30 cellular contexts compared by ENCODE assay signal in genomic region chr2:95001117-95001551, GRCh38. TPM values are rescaled to one million over a fixed set of nuclear protein-coding genes. Genes with fewer than 3 reads are reported as not detected.
"Had no signal": no experiment of that assay in that cellular context is flagged by ENCODE, and none has a peak within 500 bp of the region (broad histone marks: within the 10 kb centered on the region; RNA-seq: fewer than 3 reads in every experiment).

No MANE protein-coding gene starts in this region.

- H3K4me3 ChIP-seq: body of pancreas, left lung, pancreas, skin epidermis, stomach, vagina had no signal

- H3K36me3 ChIP-seq: left lung, pancreas, stomach, vagina had no signal

- H3K4me1 Mint-ChIP-seq: activated B cell treated with CpG ODN at 0.5 μM for 24 hours; activated CD4-positive, alpha-beta T cell treated with anti-CD3 and anti-CD28 coated beads for 36 hours; immature natural killer cell; stimulated activated memory B cell treated with anti-CD40 and anti-IgM and Interleukin-4, amounts not matched to agents 10 μg/mL and 1 μg/mL and 100 μg/mL, for 72 hours had no signal

- H3K4me1 ChIP-seq: foreskin keratinocyte, left lung, pancreas, vagina had no signal

- H3K9me3 Mint-ChIP-seq: activated B cell treated with CpG ODN at 0.5 μM for 24 hours; activated CD4-positive, alpha-beta memory T cell treated with anti-CD3 and anti-CD28 coated beads for 36 hours; activated naive CD4-positive, alpha-beta T cell treated with anti-CD3 and anti-CD28 coated beads, Interleukin-2, amount 50 U/mL, for 24 hours; activated T-cell treated with anti-CD3 and anti-CD28 coated beads, Interleukin-2, amount 50 U/mL, for 72 hours; naive thymus-derived CD8-positive, alpha-beta T cell; stimulated activated memory B cell treated with anti-CD40 and anti-IgM and Interleukin-4, amounts not matched to agents 10 μg/mL and 1 μg/mL and 100 μg/mL, for 72 hours; T-helper 1 cell treated with Interleukin-12 subunit alpha and Interleukin-12 subunit beta and Interleukin-4 antibody, amounts not matched to agents 30 μg/mL and 1 μg/mL, for 36 hours had no signal

- H3K27ac ChIP-seq: body of pancreas, foreskin keratinocyte, left lung, pancreas, skin epidermis, stomach, vagina had no signal

- H3K36me3 Mint-ChIP-seq: activated CD4-positive, alpha-beta memory T cell treated with anti-CD3 and anti-CD28 coated beads for 36 hours; activated naive CD4-positive, alpha-beta T cell treated with anti-CD3 and anti-CD28 coated beads, Interleukin-2, amount 50 U/mL, for 24 hours; immature natural killer cell; naive thymus-derived CD8-positive, alpha-beta T cell; stimulated activated memory B cell treated with anti-CD40 and anti-IgM and Interleukin-4, amounts not matched to agents 10 μg/mL and 1 μg/mL and 100 μg/mL, for 72 hours had no signal

- H3K4me3 Mint-ChIP-seq: activated B cell treated with CpG ODN at 0.5 μM for 24 hours; activated CD4-positive, alpha-beta memory T cell treated with anti-CD3 and anti-CD28 coated beads for 36 hours; activated CD4-positive, alpha-beta T cell treated with anti-CD3 and anti-CD28 coated beads for 36 hours; activated naive CD4-positive, alpha-beta T cell treated with anti-CD3 and anti-CD28 coated beads, Interleukin-2, amount 50 U/mL, for 24 hours; activated T-cell treated with anti-CD3 and anti-CD28 coated beads, Interleukin-2, amount 50 U/mL, for 72 hours; immature natural killer cell; naive thymus-derived CD8-positive, alpha-beta T cell; stimulated activated memory B cell treated with anti-CD40 and anti-IgM and Interleukin-4, amounts not matched to agents 10 μg/mL and 1 μg/mL and 100 μg/mL, for 72 hours; T-helper 1 cell treated with Interleukin-12 subunit alpha and Interleukin-12 subunit beta and Interleukin-4 antibody, amounts not matched to agents 30 μg/mL and 1 μg/mL, for 36 hours had no signal

- DNase-seq: activated B cell treated with CpG ODN at 0.5 μM for 24 hours; activated CD4-positive, alpha-beta memory T cell treated with anti-CD3 and anti-CD28 coated beads for 36 hours; activated CD4-positive, alpha-beta T cell treated with anti-CD3 and anti-CD28 coated beads for 36 hours; activated gamma-delta T cell; activated T-cell treated with anti-CD3 and anti-CD28 coated beads, Interleukin-2, amount 50 U/mL, for 72 hours; anterior cingulate cortex; body of pancreas; caudate nucleus; dermis blood vessel endothelial cell; effector CD8-positive, alpha-beta T cell; foreskin keratinocyte; immature natural killer cell; kidney glomerular epithelial cell; left lung; right cardiac atrium; stimulated activated CD4-positive, alpha-beta T cell treated with anti-CD3 and anti-CD28 coated beads, Interleukin-15, amount 100 ng/mL, for 24 hours; stomach; T1000; trophoblast cell had no signal

- H3K27me3 ChIP-seq: body of pancreas, pancreas, vagina had no signal

- H3K27ac Mint-ChIP-seq: activated B cell treated with CpG ODN at 0.5 μM for 24 hours; activated CD4-positive, alpha-beta memory T cell treated with anti-CD3 and anti-CD28 coated beads for 36 hours; activated CD4-positive, alpha-beta T cell treated with anti-CD3 and anti-CD28 coated beads for 36 hours; activated naive CD4-positive, alpha-beta T cell treated with anti-CD3 and anti-CD28 coated beads, Interleukin-2, amount 50 U/mL, for 24 hours; activated T-cell treated with anti-CD3 and anti-CD28 coated beads, Interleukin-2, amount 50 U/mL, for 72 hours; immature natural killer cell; naive thymus-derived CD8-positive, alpha-beta T cell; stimulated activated memory B cell treated with anti-CD40 and anti-IgM and Interleukin-4, amounts not matched to agents 10 μg/mL and 1 μg/mL and 100 μg/mL, for 72 hours; T-helper 1 cell treated with Interleukin-12 subunit alpha and Interleukin-12 subunit beta and Interleukin-4 antibody, amounts not matched to agents 30 μg/mL and 1 μg/mL, for 36 hours had no signal

- ATAC-seq: activated CD4-positive, alpha-beta T cell treated with anti-CD3 and anti-CD28 coated beads for 36 hours; activated T-cell treated with anti-CD3 and anti-CD28 coated beads, Interleukin-2, amount 50 U/mL, for 72 hours; body of pancreas; foreskin keratinocyte; left lung; naive thymus-derived CD8-positive, alpha-beta T cell; pancreas; right cardiac atrium; stimulated activated memory B cell treated with anti-CD40 and anti-IgM and Interleukin-4, amounts not matched to agents 10 μg/mL and 1 μg/mL and 100 μg/mL, for 72 hours had no signal

- H3K9me3 ChIP-seq: body of pancreas, left lung, pancreas, stomach, vagina had no signal

RNA-seq across cellular contexts. Expression of gene MAL, which starts 24.4 kb away (rescaled TPM):
- total RNA-seq: activated B cell treated with CpG ODN at 0.5 μM for 24 hours, body of pancreas, foreskin keratinocyte, glomerular endothelial cell, lung microvascular endothelial cell, pulmonary artery endothelial cell, temporal lobe had no signal
- polyA plus RNA-seq: foreskin keratinocyte had no signal
